In the genomic region with DNA sequence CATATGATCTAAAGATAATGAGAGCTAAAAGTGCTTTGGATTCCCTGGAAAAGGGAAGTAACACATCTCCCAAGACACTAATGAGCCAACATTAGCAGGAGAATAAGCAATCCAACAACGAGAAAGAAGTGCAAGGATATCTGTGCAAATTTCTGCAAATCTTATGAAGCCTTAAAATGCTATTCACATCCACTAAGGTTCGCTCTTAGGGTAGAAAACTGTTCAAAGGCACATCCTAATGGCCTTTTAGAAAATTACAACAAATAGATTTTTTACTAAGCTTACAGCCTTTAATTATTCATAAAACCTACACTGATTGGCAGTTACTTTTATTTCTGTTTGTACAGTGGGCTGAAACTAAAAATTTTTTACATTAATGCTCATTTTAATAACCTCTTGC, we compare ENCODE assay signal across 21 cellular contexts.
DNase-seq lines count a peak whose midpoint lies in the region; ATAC-seq and TF ChIP-seq lines count a peak whose summit lies in the region.
"Had no signal": no experiment of that assay in that cellular context is flagged by ENCODE, and none has a peak within 500 bp of the region (broad histone marks: within the 10 kb centered on the region; RNA-seq: fewer than 3 reads in every experiment).

No MANE protein-coding gene starts in this region.

- BruUV-seq in MCF 10A (replicated peaks; lab: Mats Ljungman, UMichigan): no TSS peak

- intact Hi-C loops in heart left ventricle (cut with DNase I): loop anchor here in 7 of 10 donors (5.0 to 10.0 kb wide), 2 partner anchors 142 to 144 kb away; no protein-coding TSS in a partner anchor
- intact Hi-C loops in left cardiac atrium (cut with DNase I): no loop called here
- intact Hi-C loops in tibial artery (cut with DNase I; ENCODE audit: low total_unique reads): loop anchor here (5.0 kb wide), 2 partner anchors 144 to 231 kb away; no protein-coding TSS in a partner anchor
- intact Hi-C loops in MCF 10A (cut with micrococcal nuclease): no loop called here

- no peak for TF ChIP-seq EP300 in SK-N-SH (IDR thresholded peaks at IDR 0.05; ENCODE audit: borderline replicate concordance in 1 of 2, low read depth in 1 of 2, low read length in 1 of 2)

- POLR2A ChIA-PET in SK-N-SH (lab: Yijun Ruan, JAX) (no interaction called here), MCF 10A (lab: Yijun Ruan, JAX) (no interaction called here), RWPE1 (lab: Yijun Ruan, JAX; ENCODE audit: low non-redundant PET) (no interaction called here)

- no peaks in the 10 kb centered on the region for H3K9me3 Mint-ChIP-seq in MCF 10A (ENCODE audit: unreplicated experiment)

- H3K79me2 ChIP-seq in SK-N-SH (ENCODE audit: insufficient read depth): no peaks in the 10 kb centered on the region
- no peaks in the 10 kb centered on the region for H3K79me2 ChIP-seq in hepatocyte

- H3K4me1 ChIP-seq in heart left ventricle: peaks cover 0 to 11% (median 0%) of the 10 kb centered on the region in 12 donors
- peaks cover 0 to 7% of the 10 kb centered on the region in 2 experiments; a peak in 2 of 4 replicates for H3K4me1 ChIP-seq in SK-N-SH (ENCODE audit: control insufficient read depth in 1 of 2, insufficient read depth in 2 of 2, low read depth in 1 of 2, low read length in 1 of 2)
- no peaks in the 10 kb centered on the region for H3K4me1 ChIP-seq in hepatocyte (ENCODE audit: insufficient read depth)
- H3K4me1 ChIP-seq in tibial artery: peaks cover 0 to 10% (median 1%) of the 10 kb centered on the region in 4 donors

- 51 to 68% (median 59%) methylated on average over 2 of the region's 2 CpGs for WGBS in heart left ventricle, 4 donors
- 68% methylated on average over 2 of the region's 2 CpGs for WGBS in SK-N-SH (ENCODE audit: low lambda C conversion rate)
- WGBS in hepatocyte (ENCODE audit: low lambda C conversion rate, missing lambda C conversion rate): 80% methylated on average over 2 of the region's 2 CpGs

- peak; percentile 33; the same call in 1 of the 2 replicates for TF ChIP-seq RAD21 in SK-N-SH (IDR thresholded peaks at IDR 0.05; ENCODE audit: low read length)

- no peaks in the 10 kb centered on the region for H3K36me3 Mint-ChIP-seq in MCF 10A (ENCODE audit: insufficient read depth, unreplicated experiment)
- H3K36me3 Mint-ChIP-seq: CD4-positive, alpha-beta memory T cell; naive thymus-derived CD4-positive, alpha-beta T cell had no signal

- H3K4me2 ChIP-seq in SK-N-SH (no peak overlapping the region), hepatocyte (no peak overlapping the region)

- no peak overlapping the region for H3K4me3 Mint-ChIP-seq in MCF 10A (ENCODE audit: unreplicated experiment)
- H3K4me3 Mint-ChIP-seq: CD4-positive, alpha-beta memory T cell; naive thymus-derived CD4-positive, alpha-beta T cell; stimulated activated naive B cell treated with anti-CD40 and anti-IgM and Interleukin-4, amounts not matched to agents 10 μg/mL and 1 μg/mL and 100 μg/mL, for 72 hours had no signal

- TF ChIP-seq CTCF in heart left ventricle (IDR thresholded peaks at IDR 0.05): peak in 9 of 12 donors; percentile 9 to 51 (median 20)
- peak; percentile 15; the same call in 1 of the 2 replicates for TF ChIP-seq CTCF in SK-N-SH (IDR thresholded peaks at IDR 0.05)
- no peak for TF ChIP-seq CTCF in hepatocyte (IDR thresholded peaks at IDR 0.05; ENCODE audit: poor library complexity)
- TF ChIP-seq CTCF in tibial artery (IDR thresholded peaks at IDR 0.05): peak; percentile 48 to 62
- no peak for TF ChIP-seq CTCF in MCF 10A (IDR thresholded peaks at IDR 0.05; ENCODE audit: unreplicated experiment)
- no peak for TF ChIP-seq CTCF in RWPE1 (conservative IDR thresholded peaks at IDR 0.05; ENCODE audit: low read depth)

- H3K4me1 Mint-ChIP-seq in MCF 10A (ENCODE audit: insufficient read depth, unreplicated experiment): no peaks in the 10 kb centered on the region
- H3K4me1 Mint-ChIP-seq: CD4-positive, alpha-beta memory T cell; stimulated activated naive B cell treated with anti-CD40 and anti-IgM and Interleukin-4, amounts not matched to agents 10 μg/mL and 1 μg/mL and 100 μg/mL, for 72 hours had no signal

- H3K4me3 ChIP-seq in heart left ventricle: no peak overlapping the region
- no peak overlapping the region for H3K4me3 ChIP-seq in SK-N-SH (ENCODE audit: low read depth in 2 of 2, low read length in 1 of 2)
- no peak overlapping the region for H3K4me3 ChIP-seq in hepatocyte
- H3K4me3 ChIP-seq in tibial artery: peak overlapping the region; percentile 5 to 19

- DNase-seq in heart left ventricle (no peak), left cardiac atrium (no peak), SK-N-SH (no peak), hepatocyte (ENCODE audit: low spot score) (no peak), tibial artery (no peak), NCI-H82 treated with DMSO at 0.1 percent for 48 hours (lab: John Stamatoyannopoulos, UW; ENCODE audit: unreplicated experiment) (no peak), MCF 10A (ENCODE audit: unreplicated experiment) (no peak), RWPE1 (ENCODE audit: low spot score) (no peak)
- DNase-seq: activated CD4-positive, alpha-beta T cell treated with anti-CD3 and anti-CD28 coated beads for 48 hours; activated CD8-positive, alpha-beta memory T cell treated with anti-CD3 and anti-CD28 coated beads, Interleukin-2, amount 50 U/mL, for 4 hours; activated gamma-delta T cell treated with Interleukin-2 at 50 U/mL for 16 hours; CD4-positive, alpha-beta memory T cell; cortex of kidney; foreskin melanocyte; IMR-90; mammary epithelial cell; naive thymus-derived CD4-positive, alpha-beta T cell; NCI-H2029; NCI-H526; stimulated activated naive B cell treated with anti-CD40 and anti-IgM and Interleukin-4, amounts not matched to agents 10 μg/mL and 1 μg/mL and 100 μg/mL, for 72 hours had no signal

- no peak for TF ChIP-seq POLR2A in heart left ventricle (IDR thresholded peaks at IDR 0.05)

- no peak for ATAC-seq in heart left ventricle
- ATAC-seq in left cardiac atrium: no peak
- ATAC-seq: naive thymus-derived CD4-positive, alpha-beta T cell; Panc1; stimulated activated naive B cell treated with anti-CD40 and anti-IgM and Interleukin-4, amounts not matched to agents 10 μg/mL and 1 μg/mL and 100 μg/mL, for 72 hours had no signal

- H3K9me2 ChIP-seq in SK-N-SH (no peaks in the 10 kb centered on the region), hepatocyte (replicated peaks; ENCODE audit: insufficient read depth) (no peaks in the 10 kb centered on the region)

- CTCF ChIA-PET in SK-N-SH (lab: Yijun Ruan, JAX) (interaction anchor here (0.8 to 2.6 kb wide), 4 partner anchors 146 to 228 kb away, joined by 3 to 22 read pairs (median 4); no protein-coding TSS in a partner anchor), MCF 10A (lab: Yijun Ruan, JAX) (no interaction called here), RWPE1 (lab: Yijun Ruan, JAX) (no interaction called here)

- H3K9ac ChIP-seq in SK-N-SH: no peak overlapping the region

- H3K27me3 ChIP-seq in heart left ventricle: no peaks in the 10 kb centered on the region
- H3K27me3 ChIP-seq in SK-N-SH (ENCODE audit: insufficient read depth): no peaks in the 10 kb centered on the region
- no peaks in the 10 kb centered on the region for H3K27me3 ChIP-seq in hepatocyte
- no peaks in the 10 kb centered on the region for H3K27me3 ChIP-seq in tibial artery

- H3F3A ChIP-seq in SK-N-SH (replicated peaks; ENCODE audit: insufficient read depth): no peaks in the 10 kb centered on the region

- H3K36me3 ChIP-seq in heart left ventricle (no peaks in the 10 kb centered on the region), SK-N-SH (replicated peaks in 1 of 2; ENCODE audit: control insufficient read depth in 1 of 2, insufficient read depth in 2 of 2, low read length in 1 of 2) (no peaks in the 10 kb centered on the region), hepatocyte (replicated peaks; ENCODE audit: insufficient read depth, low read depth) (no peaks in the 10 kb centered on the region), tibial artery (no peaks in the 10 kb centered on the region)

- H3K27ac ChIP-seq in heart left ventricle: no peak overlapping the region
- H3K27ac ChIP-seq in SK-N-SH (ENCODE audit: low read depth in 2 of 2, low read length in 1 of 2): no peak overlapping the region
- H3K27ac ChIP-seq in hepatocyte: peak overlapping the region; percentile 63
- no peak overlapping the region for H3K27ac ChIP-seq in tibial artery
- no peak overlapping the region for H3K27ac ChIP-seq in RWPE1

- H4K20me1 ChIP-seq in SK-N-SH (ENCODE audit: insufficient read depth): no peaks in the 10 kb centered on the region
- no peaks in the 10 kb centered on the region for H4K20me1 ChIP-seq in hepatocyte (ENCODE audit: insufficient read depth, poor library complexity, severe bottlenecking)

- H3K27me3 Mint-ChIP-seq in MCF 10A (ENCODE audit: insufficient read depth, unreplicated experiment): no peaks in the 10 kb centered on the region
- H3K27me3 Mint-ChIP-seq: stimulated activated naive B cell treated with anti-CD40 and anti-IgM and Interleukin-4, amounts not matched to agents 10 μg/mL and 1 μg/mL and 100 μg/mL, for 72 hours had no signal

- H2AFZ ChIP-seq in SK-N-SH (ENCODE audit: low read depth) (no peak overlapping the region), hepatocyte (no peak overlapping the region)

- H3K9me3 ChIP-seq in heart left ventricle: no peaks in the 10 kb centered on the region
- H3K9me3 ChIP-seq in SK-N-SH: no peaks in the 10 kb centered on the region
- no peaks in the 10 kb centered on the region for H3K9me3 ChIP-seq in hepatocyte (ENCODE audit: low read depth)
- no peaks in the 10 kb centered on the region for H3K9me3 ChIP-seq in tibial artery

- H3K27ac Mint-ChIP-seq in MCF 10A (ENCODE audit: low read depth, unreplicated experiment): no peak overlapping the region
- H3K27ac Mint-ChIP-seq: naive thymus-derived CD4-positive, alpha-beta T cell; stimulated activated naive B cell treated with anti-CD40 and anti-IgM and Interleukin-4, amounts not matched to agents 10 μg/mL and 1 μg/mL and 100 μg/mL, for 72 hours had no signal

TF ChIP-seq in SK-N-SH, 30 proteins besides CTCF, POLR2A, EP300 and RAD21 (continues in another document):
- TF ChIP-seq RXRA (IDR thresholded peaks at IDR 0.05; ENCODE audit: borderline replicate concordance, low read depth) (no peak), NRF1 (IDR thresholded peaks at IDR 0.05; ENCODE audit: low read depth, low read length) (no peak), TEAD4 (IDR thresholded peaks at IDR 0.05; ENCODE audit: borderline replicate concordance, insufficient read depth) (no peak), SIN3A (IDR thresholded peaks at IDR 0.05; ENCODE audit: borderline replicate concordance, low read depth, low read length) (no peak)
- TF ChIP-seq, protein P1, sequence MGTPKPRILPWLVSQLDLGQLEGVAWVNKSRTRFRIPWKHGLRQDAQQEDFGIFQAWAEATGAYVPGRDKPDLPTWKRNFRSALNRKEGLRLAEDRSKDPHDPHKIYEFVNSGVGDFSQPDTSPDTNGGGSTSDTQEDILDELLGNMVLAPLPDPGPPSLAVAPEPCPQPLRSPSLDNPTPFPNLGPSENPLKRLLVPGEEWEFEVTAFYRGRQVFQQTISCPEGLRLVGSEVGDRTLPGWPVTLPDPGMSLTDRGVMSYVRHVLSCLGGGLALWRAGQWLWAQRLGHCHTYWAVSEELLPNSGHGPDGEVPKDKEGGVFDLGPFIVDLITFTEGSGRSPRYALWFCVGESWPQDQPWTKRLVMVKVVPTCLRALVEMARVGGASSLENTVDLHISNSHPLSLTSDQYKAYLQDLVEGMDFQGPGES (IDR thresholded peaks at IDR 0.05; ENCODE audit: low read depth, low read length): no peak

Comparison
In these comparisons a context has a peak if more than half of its experiments do, and no peak if none do; other contexts are left out.
1. intact Hi-C loops: an anchor here in heart left ventricle (5.0 to 10.0 kb wide) and tibial artery (5.0 kb wide); none called in left cardiac atrium and MCF 10A.
2. H3K4me3 ChIP-seq: peak in tibial artery (2 of 2); none in heart left ventricle (0 of 12), SK-N-SH (0 of 2) and hepatocyte (single experiment).
3. CTCF ChIP-seq: peak in heart left ventricle (9 of 12), SK-N-SH (single experiment) and tibial artery (2 of 2); none in hepatocyte (single experiment), MCF 10A (single experiment) and RWPE1 (single experiment).